Comparison of ENCODE assay signal across 20 cellular contexts in the genomic region with DNA sequence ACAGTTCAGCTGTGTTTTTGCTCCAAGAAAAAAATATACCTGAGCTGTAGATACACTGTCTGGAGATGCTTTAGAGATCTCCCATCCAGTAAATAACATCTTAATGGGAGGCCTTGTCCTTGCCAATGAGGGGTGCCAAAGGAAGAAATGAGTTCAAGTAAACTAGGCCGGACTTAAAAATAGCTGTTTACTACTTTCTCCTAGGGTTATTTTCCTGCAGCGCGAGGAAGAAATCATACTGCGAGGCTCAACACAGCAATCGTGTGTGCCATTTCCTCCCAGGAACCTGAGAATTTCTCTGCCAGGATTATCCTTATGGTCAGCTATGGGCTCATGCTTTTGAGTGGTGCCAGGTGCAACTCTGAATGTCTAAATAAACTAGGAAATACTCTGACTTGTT.
"Had no signal": no experiment of that assay in that cellular context is flagged by ENCODE, and none has a peak within 500 bp of the region (broad histone marks: within the 10 kb centered on the region; RNA-seq: fewer than 3 reads in every experiment).

No MANE protein-coding gene starts in this region.

- ATAC-seq: activated T-cell treated with anti-CD3 and anti-CD28 coated beads, Interleukin-2, amount 50 U/mL, for 4 hours; esophagus mucosa; gastrocnemius medialis; heart left ventricle; upper lobe of right lung had no signal

- DNase-seq: activated CD4-positive, alpha-beta T cell treated with anti-CD3 and anti-CD28 coated beads for 48 hours; activated CD4-positive, CD25-positive, alpha-beta regulatory T cell; activated CD8-positive, alpha-beta memory T cell treated with anti-CD3 and anti-CD28 coated beads, Interleukin-2, amount 50 U/mL, for 4 hours; activated effector memory CD4-positive, alpha-beta T cell treated with Interleukin-2 at 50 U/mL for 16 hours; activated naive CD4-positive, alpha-beta T cell treated with anti-CD3 and anti-CD28 coated beads, Interleukin-2, amount 10 ng/mL, durations not matched to agents 7 days and 5 days; activated T-cell treated with anti-CD3 and anti-CD28 coated beads, Interleukin-2, amount 50 U/mL, for 4 hours; aorta; brain microvascular endothelial cell; effector CD8-positive, alpha-beta T cell; gastrocnemius medialis; heart left ventricle; kidney glomerular epithelial cell; left ventricle myocardium superior; occipital lobe; stimulated activated CD4-positive, alpha-beta T cell treated with anti-CD3 and anti-CD28 coated beads, Interleukin-12 subunit alpha, Interleukin-12 subunit beta, amount 100 ng/mL, for 4 hours; stimulated activated CD4-positive, alpha-beta T cell treated with anti-CD3 and anti-CD28 coated beads, Interleukin-1b, Interleukin-23, amount 100 ng/mL, for 48 hours; stimulated activated CD8-positive, alpha-beta memory T cell treated with anti-CD3 and anti-CD28 coated beads, Interleukin-4, amount 100 ng/mL, for 48 hours; stimulated activated naive CD4-positive, alpha-beta T cell; upper lobe of right lung had no signal
